8 cellular contexts compared by ENCODE assay signal in genomic region chr7:73153921-73154585, GRCh38.
A peak's percentile ranks its signal among the peaks of the same experiment; 100 is the strongest.
DNase-seq lines count a peak whose midpoint lies in the region; ATAC-seq, FAIRE-seq and TF ChIP-seq lines count a peak whose summit lies in the region.
"Not testable (repeated sequence)": the region's sequence is repeated elsewhere in the genome, so short reads cannot be mapped to it uniquely, and the experiment has no call there.

No MANE protein-coding gene starts in this region.

- not testable (repeated sequence) for H3K36me3 ChIP-seq in BLaER1 treated with 17β-estradiol and CSF1 and Interleukin-3, amounts not matched to agents 10 nM and 100 nM; SJCRH30; esophagus muscularis mucosa; kidney (ENCODE audit: control insufficient read depth in 1 of 2, insufficient read depth in 2 of 2, low read length in 2 of 2)

- peak overlapping the region in 8 of 10 experiments; percentile 45 to 69 (median 61); a peak in 11 of 20 replicates for H3K4me3 ChIP-seq in BLaER1 treated with 17β-estradiol and CSF1 and Interleukin-3, amounts not matched to agents 10 nM and 100 nM
- peak overlapping the region; percentile 80 for H3K4me3 ChIP-seq in SJCRH30
- H3K4me3 ChIP-seq in esophagus muscularis mucosa = peak overlapping the region; percentile 45 to 67 (median 51)
- not testable (repeated sequence) for H3K4me3 ChIP-seq in kidney (ENCODE audit: low read length in 2 of 2)

- H3K4me3 Mint-ChIP-seq in activated naive CD4-positive, alpha-beta T cell treated with anti-CD3 and anti-CD28 coated beads, Interleukin-2, amount 10 ng/mL, durations not matched to agents 7 days and 5 days = not testable (repeated sequence)
- peak overlapping the region; percentile 29 to 84 for H3K4me3 Mint-ChIP-seq in stimulated activated naive CD8-positive, alpha-beta T cell treated with anti-CD3 and anti-CD28 coated beads, Interleukin-15, amount 100 ng/mL, for 72 hours

- not testable (repeated sequence) for DNase-seq in SJCRH30; esophagus muscularis mucosa (ENCODE audit: extremely low spot score); omental fat pad (ENCODE audit: low spot score)
- peak; percentile 21 for DNase-seq in activated naive CD4-positive, alpha-beta T cell treated with anti-CD3 and anti-CD28 coated beads, Interleukin-2, amount 10 ng/mL, durations not matched to agents 7 days and 5 days
- peak; percentile 57 for DNase-seq in kidney
- DNase-seq in stimulated activated naive CD8-positive, alpha-beta T cell treated with anti-CD3 and anti-CD28 coated beads, Interleukin-15, amount 100 ng/mL, for 72 hours = peak in 1 of 2 donors; percentile 9

- FAIRE-seq in kidney (lab: Jason Lieb, UNC) = not testable (repeated sequence)

- H3K4me2 ChIP-seq in BLaER1 treated with 17β-estradiol and CSF1 and Interleukin-3, amounts not matched to agents 10 nM and 100 nM = peak overlapping the region in 4 of 11 experiments; percentile 34 to 54 (median 36); a peak in 4 of 22 replicates

- not testable (repeated sequence) for TF ChIP-seq POLR2A in esophagus muscularis mucosa (IDR thresholded peaks at IDR 0.05; ENCODE audit: low read depth)

- not testable (repeated sequence) for TF ChIP-seq CTCF in esophagus muscularis mucosa (IDR thresholded peaks at IDR 0.05); kidney (IDR thresholded peaks at IDR 0.05; ENCODE audit: borderline replicate concordance, extremely low read depth, insufficient read depth); omental fat pad (IDR thresholded peaks at IDR 0.05)

- 20% methylated on average over 4 of the region's 23 CpGs for WGBS in esophagus muscularis mucosa

- H3K4me1 Mint-ChIP-seq in activated naive CD4-positive, alpha-beta T cell treated with anti-CD3 and anti-CD28 coated beads, Interleukin-2, amount 10 ng/mL, durations not matched to agents 7 days and 5 days; stimulated activated naive CD8-positive, alpha-beta T cell treated with anti-CD3 and anti-CD28 coated beads, Interleukin-15, amount 100 ng/mL, for 72 hours: not testable (repeated sequence)

- not testable (repeated sequence) for H3K9me3 Mint-ChIP-seq in activated naive CD4-positive, alpha-beta T cell treated with anti-CD3 and anti-CD28 coated beads, Interleukin-2, amount 10 ng/mL, durations not matched to agents 7 days and 5 days; stimulated activated naive CD8-positive, alpha-beta T cell treated with anti-CD3 and anti-CD28 coated beads, Interleukin-15, amount 100 ng/mL, for 72 hours

- H3K27me3 ChIP-seq in BLaER1 treated with 17β-estradiol and CSF1 and Interleukin-3, amounts not matched to agents 10 nM and 100 nM; SJCRH30; esophagus muscularis mucosa: not testable (repeated sequence)

- H3K4me1 ChIP-seq in BLaER1 treated with 17β-estradiol and CSF1 and Interleukin-3, amounts not matched to agents 10 nM and 100 nM; SJCRH30; esophagus muscularis mucosa; kidney (ENCODE audit: control insufficient read depth in 1 of 2, insufficient read depth in 1 of 2, low read depth in 1 of 2, low read length in 2 of 2): not testable (repeated sequence)

- H3K9ac ChIP-seq in BLaER1 treated with 17β-estradiol and CSF1 and Interleukin-3, amounts not matched to agents 10 nM and 100 nM = peak overlapping the region in 6 of 11 experiments; percentile 55 to 71 (median 70); a peak in 6 of 22 replicates
- not testable (repeated sequence) for H3K9ac ChIP-seq in kidney (ENCODE audit: low read length in 2 of 2)

- not testable (repeated sequence) for H3K27ac Mint-ChIP-seq in activated naive CD4-positive, alpha-beta T cell treated with anti-CD3 and anti-CD28 coated beads, Interleukin-2, amount 10 ng/mL, durations not matched to agents 7 days and 5 days; stimulated activated naive CD8-positive, alpha-beta T cell treated with anti-CD3 and anti-CD28 coated beads, Interleukin-15, amount 100 ng/mL, for 72 hours

- not testable (repeated sequence) for H4K20me1 ChIP-seq in BLaER1 treated with 17β-estradiol and CSF1 and Interleukin-3, amounts not matched to agents 10 nM and 100 nM

- not testable (repeated sequence) for H3K9me3 ChIP-seq in BLaER1 treated with 17β-estradiol and CSF1 and Interleukin-3, amounts not matched to agents 10 nM and 100 nM (replicated peaks in 1 of 11); SJCRH30 (replicated peaks); esophagus muscularis mucosa; kidney (ENCODE audit: control insufficient read depth in 1 of 2, low read length in 2 of 2)

- TF ChIP-seq EP300 in esophagus muscularis mucosa (IDR thresholded peaks at IDR 0.05) = not testable (repeated sequence)

- CTCF ChIA-PET in activated naive CD4-positive, alpha-beta T cell treated with anti-CD3 and anti-CD28 coated beads, Interleukin-2, amount 10 ng/mL, durations not matched to agents 7 days and 5 days (lab: Charles Lee) = not testable (repeated sequence)

- intact Hi-C loops in esophagus muscularis mucosa (cut with DNase I); kidney (cut with DNase I): not testable (repeated sequence)

- not testable (repeated sequence) for H3K27ac ChIP-seq in BLaER1 treated with 17β-estradiol and CSF1 and Interleukin-3, amounts not matched to agents 10 nM and 100 nM; SJCRH30; esophagus muscularis mucosa (replicated peaks in 1 of 4); kidney (ENCODE audit: low read depth in 2 of 2, low read length in 2 of 2)

- H3K36me3 Mint-ChIP-seq in activated naive CD4-positive, alpha-beta T cell treated with anti-CD3 and anti-CD28 coated beads, Interleukin-2, amount 10 ng/mL, durations not matched to agents 7 days and 5 days = not testable (repeated sequence)

- peak; percentile 2 for ATAC-seq in HG02763 (IDR thresholded peaks at IDR 0.05; ENCODE audit: unreplicated experiment)
- peak; percentile 33 for ATAC-seq in omental fat pad (ENCODE audit: low FRiP score)
- not testable (repeated sequence) for ATAC-seq in stimulated activated naive CD8-positive, alpha-beta T cell treated with anti-CD3 and anti-CD28 coated beads, Interleukin-15, amount 100 ng/mL, for 72 hours

- not testable (repeated sequence) for H3K27me3 Mint-ChIP-seq in activated naive CD4-positive, alpha-beta T cell treated with anti-CD3 and anti-CD28 coated beads, Interleukin-2, amount 10 ng/mL, durations not matched to agents 7 days and 5 days; stimulated activated naive CD8-positive, alpha-beta T cell treated with anti-CD3 and anti-CD28 coated beads, Interleukin-15, amount 100 ng/mL, for 72 hours
